18 cellular contexts compared by ENCODE assay signal in genomic region chr3:112132088-112132487, GRCh38. TPM values are rescaled to one million over a fixed set of nuclear protein-coding genes. Genes with fewer than 3 reads are reported as not detected.
A peak's percentile ranks its signal among the peaks of the same experiment; 100 is the strongest.
DNase-seq lines count a peak whose midpoint lies in the region; ATAC-seq and TF ChIP-seq lines count a peak whose summit lies in the region.
"Had no signal": no experiment of that assay in that cellular context is flagged by ENCODE, and none has a peak within 500 bp of the region (broad histone marks: within the 10 kb centered on the region; RNA-seq: fewer than 3 reads in every experiment).

No MANE protein-coding gene starts in this region.

- H3K4me1 ChIP-seq in esophagus muscularis mucosa, result peaks cover 0 to under 1% (median under 1%) of the 10 kb centered on the region in 4 donors

- H3K4me3 Mint-ChIP-seq in T-helper 1 cell treated with Interleukin-12 subunit alpha and Interleukin-12 subunit beta and Interleukin-4 antibody, amounts not matched to agents 30 μg/mL and 1 μg/mL, for 36 hours, result no peak overlapping the region
- peak overlapping the region; percentile 86 to 92 (median 90) for H3K4me3 Mint-ChIP-seq in T-cell
- H3K4me3 Mint-ChIP-seq in effector memory CD8-positive, alpha-beta T cell, result peak overlapping the region; percentile 86 to 88

- no peak for TF ChIP-seq POLR2A in esophagus muscularis mucosa (IDR thresholded peaks at IDR 0.05; ENCODE audit: low read depth)

- H3K4me1 Mint-ChIP-seq in T-helper 1 cell treated with Interleukin-12 subunit alpha and Interleukin-12 subunit beta and Interleukin-4 antibody, amounts not matched to agents 30 μg/mL and 1 μg/mL, for 36 hours (ENCODE audit: low read depth), result peaks cover 83% of the 10 kb centered on the region
- peaks cover 92 to 95% (median 92%) of the 10 kb centered on the region in 3 donors for H3K4me1 Mint-ChIP-seq in T-cell
- H3K4me1 Mint-ChIP-seq in effector memory CD8-positive, alpha-beta T cell (ENCODE audit: low read depth in 2 of 2), result peaks cover 23 to 46% of the 10 kb centered on the region in 2 donors

- no peak for DNase-seq in T-helper 1 cell
- no peak for DNase-seq in T-cell
- no peak for DNase-seq in effector memory CD8-positive, alpha-beta T cell
- no peak for DNase-seq in amygdala (lab: John Stamatoyannopoulos, UW)
- no peak for DNase-seq in HUDEP-2 (lab: John Stamatoyannopoulos, UW; ENCODE audit: unreplicated experiment in 76 of 76)
- DNase-seq in esophagus muscularis mucosa (ENCODE audit: extremely low spot score), result no peak
- DNase-seq: activated gamma-delta T cell treated with Interleukin-2 at 50 U/mL for 16 hours, C1 segment of cervical spinal cord, DMS79 treated with DMSO at 0.1 percent for 48 hours, NCI-H1694 treated with DMSO at 0.1 percent for 48 hours, SHP77, small intestine, trophoblast cell had no signal

- WGBS in esophagus muscularis mucosa, result 92% methylated on average over 3 of the region's 3 CpGs

- ATAC-seq in T-cell (replicated peaks in 1 of 4), result no peak
- ATAC-seq in effector memory CD8-positive, alpha-beta T cell (replicated peaks), result no peak

- H3K27me3 Mint-ChIP-seq in T-helper 1 cell treated with Interleukin-12 subunit alpha and Interleukin-12 subunit beta and Interleukin-4 antibody, amounts not matched to agents 30 μg/mL and 1 μg/mL, for 36 hours (ENCODE audit: low read depth), result no peaks in the 10 kb centered on the region
- no peaks in the 10 kb centered on the region for H3K27me3 Mint-ChIP-seq in T-cell
- H3K27me3 Mint-ChIP-seq in effector memory CD8-positive, alpha-beta T cell, result no peaks in the 10 kb centered on the region

- no peak for TF ChIP-seq EP300 in esophagus muscularis mucosa (IDR thresholded peaks at IDR 0.05)

- H3K27ac ChIP-seq in esophagus muscularis mucosa (replicated peaks in 1 of 4), result no peak overlapping the region
- H3K27ac ChIP-seq: 22Rv1 had no signal

- intact Hi-C loops in esophagus muscularis mucosa (cut with DNase I), result no loop called here

- no peaks in the 10 kb centered on the region for H3K27me3 ChIP-seq in esophagus muscularis mucosa

- POLR2A ChIA-PET in T-cell (lab: Charles Lee), result no interaction called here

- H3K4me3 ChIP-seq in GM08714 (ENCODE audit: low read length) (peak overlapping the region; percentile 99), esophagus muscularis mucosa (no peak overlapping the region)

- peak overlapping the region; percentile 53 for H3K27ac Mint-ChIP-seq in T-helper 1 cell treated with Interleukin-12 subunit alpha and Interleukin-12 subunit beta and Interleukin-4 antibody, amounts not matched to agents 30 μg/mL and 1 μg/mL, for 36 hours
- peak overlapping the region; percentile 93 to 98 for H3K27ac Mint-ChIP-seq in T-cell
- H3K27ac Mint-ChIP-seq in effector memory CD8-positive, alpha-beta T cell, result peak overlapping the region in 1 of 2 donors; percentile 93

- CTCF ChIA-PET in T-cell (lab: Charles Lee), result interaction anchor here in 1 of 2 donors (1.1 kb wide), 1 partner anchor 21 kb away, joined by 7 read pairs; no protein-coding TSS in a partner anchor

- H3K36me3 ChIP-seq in esophagus muscularis mucosa, result no peaks in the 10 kb centered on the region

- H3K36me3 Mint-ChIP-seq in T-helper 1 cell treated with Interleukin-12 subunit alpha and Interleukin-12 subunit beta and Interleukin-4 antibody, amounts not matched to agents 30 μg/mL and 1 μg/mL, for 36 hours (ENCODE audit: low read depth), result peaks cover 14% of the 10 kb centered on the region
- no peaks in the 10 kb centered on the region for H3K36me3 Mint-ChIP-seq in T-cell
- peaks cover 6% of the 10 kb centered on the region for H3K36me3 Mint-ChIP-seq in effector memory CD8-positive, alpha-beta T cell (ENCODE audit: insufficient read depth)

- no peaks in the 10 kb centered on the region for H3K9me3 Mint-ChIP-seq in T-helper 1 cell treated with Interleukin-12 subunit alpha and Interleukin-12 subunit beta and Interleukin-4 antibody, amounts not matched to agents 30 μg/mL and 1 μg/mL, for 36 hours
- no peaks in the 10 kb centered on the region for H3K9me3 Mint-ChIP-seq in T-cell
- no peaks in the 10 kb centered on the region for H3K9me3 Mint-ChIP-seq in effector memory CD8-positive, alpha-beta T cell

- H3K9me3 ChIP-seq in esophagus muscularis mucosa, result no peaks in the 10 kb centered on the region

- no peak for TF ChIP-seq CTCF in esophagus muscularis mucosa (IDR thresholded peaks at IDR 0.05)

RNA-seq across cellular contexts. Expression of gene GCSAM, which starts 1.0 kb away (rescaled TPM):
- total RNA-seq in T-cell, result 10 to 100 TPM; 15.8 to 21.6 (median 18.2) TPM
- total RNA-seq in esophagus muscularis mucosa, result under 1 TPM in 1 of 4 donors, not detected in 3; 0.33 TPM
- total RNA-seq: dermis microvascular lymphatic vessel endothelial cell, glomerular endothelial cell had no signal

RNA-seq across cellular contexts. Expression of gene C3orf52, which starts 45.9 kb away (rescaled TPM):
- total RNA-seq in T-cell (1 to 10 TPM in 4 of 5 donors, under 1 TPM in 1; 0.95 to 2.2 (median 1.5) TPM), esophagus muscularis mucosa (1 to 10 TPM; 1.7 to 3.3 (median 2.6) TPM)

Comparison
In these comparisons a context has a peak if more than half of its experiments do, and no peak if none do; other contexts are left out.
1. RNA of gene GCSAM, which starts 1.0 kb away (total RNA-seq): 15.8 to 21.6 TPM in T-cell; 0.33 TPM in esophagus muscularis mucosa; every median in the first group is over 10 times any median in the second.